Comparison of ENCODE assay signal across 12 cellular contexts in genomic region chr2:110866496-110866895, GRCh38.
A peak's percentile ranks its signal among the peaks of the same experiment; 100 is the strongest.
DNase-seq lines count a peak whose midpoint lies in the region; ATAC-seq and TF ChIP-seq lines count a peak whose summit lies in the region.
"Had no signal": no experiment of that assay in that cellular context is flagged by ENCODE, and none has a peak within 500 bp of the region (broad histone marks: within the 10 kb centered on the region; RNA-seq: fewer than 3 reads in every experiment).

No MANE protein-coding gene starts in this region.

- H3K27me3 Mint-ChIP-seq in T-helper 1 cell treated with Interleukin-12 subunit alpha and Interleukin-12 subunit beta and Interleukin-4 antibody, amounts not matched to agents 30 μg/mL and 1 μg/mL, for 36 hours (ENCODE audit: low read depth), result peaks cover 27% of the 10 kb centered on the region

- H3K4me1 ChIP-seq in prostate gland (replicated peaks), result no peaks in the 10 kb centered on the region

- H3K27ac ChIP-seq in prostate gland, result no peak overlapping the region
- H3K27ac ChIP-seq: HL-60, parathyroid adenoma had no signal

- H3K4me3 ChIP-seq in lower leg skin (ENCODE audit: low read depth, poor library complexity, severe bottlenecking) (no peak overlapping the region), prostate gland (no peak overlapping the region)

- TF ChIP-seq CTCF in lower leg skin (IDR thresholded peaks at IDR 0.05) (no peak), prostate gland (IDR thresholded peaks at IDR 0.05) (no peak)

- no peaks in the 10 kb centered on the region for H3K9me3 Mint-ChIP-seq in T-helper 1 cell treated with Interleukin-12 subunit alpha and Interleukin-12 subunit beta and Interleukin-4 antibody, amounts not matched to agents 30 μg/mL and 1 μg/mL, for 36 hours
- H3K9me3 Mint-ChIP-seq in activated naive CD4-positive, alpha-beta T cell treated with anti-CD3 and anti-CD28 coated beads, Interleukin-2, amount 50 U/mL, for 72 hours, result no peaks in the 10 kb centered on the region

- H3K4me1 Mint-ChIP-seq in T-helper 1 cell treated with Interleukin-12 subunit alpha and Interleukin-12 subunit beta and Interleukin-4 antibody, amounts not matched to agents 30 μg/mL and 1 μg/mL, for 36 hours (ENCODE audit: low read depth), result peaks cover 69% of the 10 kb centered on the region

- H3K9me3 ChIP-seq in prostate gland, result no peaks in the 10 kb centered on the region

- peaks cover 9% of the 10 kb centered on the region for H3K36me3 Mint-ChIP-seq in T-helper 1 cell treated with Interleukin-12 subunit alpha and Interleukin-12 subunit beta and Interleukin-4 antibody, amounts not matched to agents 30 μg/mL and 1 μg/mL, for 36 hours (ENCODE audit: low read depth)
- no peaks in the 10 kb centered on the region for H3K36me3 Mint-ChIP-seq in activated naive CD4-positive, alpha-beta T cell treated with anti-CD3 and anti-CD28 coated beads, Interleukin-2, amount 50 U/mL, for 72 hours

- no peaks in the 10 kb centered on the region for H3K36me3 ChIP-seq in prostate gland

- intact Hi-C loops in lower leg skin (cut with DNase I; ENCODE audit: low total_unique reads), result no loop called here
- intact Hi-C loops in prostate gland (cut with DNase I), result no loop called here

- WGBS in lower leg skin, 2 donors, result 80 to 85% methylated on average over 7 to 8 of the region's 8 CpGs
- WGBS in prostate gland, result 83% methylated on average over 8 of the region's 8 CpGs

- peak overlapping the region; percentile 52 for H3K4me3 Mint-ChIP-seq in T-helper 1 cell treated with Interleukin-12 subunit alpha and Interleukin-12 subunit beta and Interleukin-4 antibody, amounts not matched to agents 30 μg/mL and 1 μg/mL, for 36 hours

- DNase-seq in M059J (ENCODE audit: low read depth) (peak; percentile 33), 8988T (no peak), lower leg skin (ENCODE audit: low spot score in 2 of 2) (no peak), prostate gland (ENCODE audit: low spot score) (no peak)
- DNase-seq in activated naive CD4-positive, alpha-beta T cell treated with anti-CD3 and anti-CD28 coated beads, Interleukin-2, amount 50 U/mL, for 72 hours (ENCODE audit: low spot score in 2 of 2), result peak; percentile 67 to 69
- peak; percentile 41 to 58 for DNase-seq in stimulated activated CD4-positive, alpha-beta T cell treated with anti-CD3 and anti-CD28 coated beads, Interleukin-2, amount 100 ng/mL, for 48 hours
- DNase-seq: anterior cingulate cortex, dermis blood vessel endothelial cell, mammary epithelial cell had no signal

- TF ChIP-seq POLR2A in lower leg skin (IDR thresholded peaks at IDR 0.05) (no peak), prostate gland (IDR thresholded peaks at IDR 0.05) (no peak)

- peak overlapping the region; percentile 70 for H3K27ac Mint-ChIP-seq in T-helper 1 cell treated with Interleukin-12 subunit alpha and Interleukin-12 subunit beta and Interleukin-4 antibody, amounts not matched to agents 30 μg/mL and 1 μg/mL, for 36 hours
- peak overlapping the region; percentile 35 to 44 for H3K27ac Mint-ChIP-seq in activated naive CD4-positive, alpha-beta T cell treated with anti-CD3 and anti-CD28 coated beads, Interleukin-2, amount 50 U/mL, for 72 hours

- peak; percentile 87 to 89 for ATAC-seq in activated naive CD4-positive, alpha-beta T cell treated with anti-CD3 and anti-CD28 coated beads, Interleukin-2, amount 50 U/mL, for 72 hours

- H3K27me3 ChIP-seq in prostate gland (replicated peaks; ENCODE audit: insufficient read depth), result no peaks in the 10 kb centered on the region

Comparison
In these comparisons a context has a peak if more than half of its experiments do, and no peak if none do; other contexts are left out.
1. DNase-seq: peak in M059J (single experiment), activated naive CD4-positive, alpha-beta T cell treated with anti-CD3 and anti-CD28 coated beads, Interleukin-2, amount 50 U/mL, for 72 hours (2 of 2) and stimulated activated CD4-positive, alpha-beta T cell treated with anti-CD3 and anti-CD28 coated beads, Interleukin-2, amount 100 ng/mL, for 48 hours (2 of 2); none in 8988T (single experiment), lower leg skin (0 of 2) and prostate gland (single experiment).